In genomic region chr12:27530157-27530922, GRCh38 we compare ENCODE assay signal across 15 cellular contexts. TPM values are rescaled to one million over a fixed set of nuclear protein-coding genes. Genes with fewer than 3 reads are reported as not detected.
DNase-seq lines count a peak whose midpoint lies in the region; ATAC-seq, FAIRE-seq and TF ChIP-seq lines count a peak whose summit lies in the region.
"Had no signal": no experiment of that assay in that cellular context is flagged by ENCODE, and none has a peak within 500 bp of the region (broad histone marks: within the 10 kb centered on the region; RNA-seq: fewer than 3 reads in every experiment).

No MANE protein-coding gene starts in this region.

- intact Hi-C loops in activated CD8-positive, alpha-beta T cell treated with anti-CD3 and anti-CD28 coated beads for 36 hours (cut with micrococcal nuclease): loop anchor here (5.0 kb wide), 1 partner anchor 68 kb away; no protein-coding TSS in a partner anchor

- H3K4me3 Mint-ChIP-seq in astrocyte (ENCODE audit: unreplicated experiment): no peak overlapping the region
- H3K4me3 Mint-ChIP-seq in neural progenitor cell: no peak overlapping the region
- no peak overlapping the region for H3K4me3 Mint-ChIP-seq in activated CD8-positive, alpha-beta T cell treated with anti-CD3 and anti-CD28 coated beads for 36 hours
- H3K4me3 Mint-ChIP-seq: activated CD4-positive, alpha-beta T cell treated with anti-CD3 and anti-CD28 coated beads, Interleukin-2, amount 10 ng/mL, durations not matched to agents 24 days and 14 days; CD8-positive, alpha-beta T cell; T-helper 2 cell treated with Interferon-gamma antibody and Interleukin-4, amounts not matched to agents 5 μg/mL and 100 μg/mL, for 36 hours had no signal

- H3K27me3 ChIP-seq in astrocyte (ENCODE audit: insufficient read depth, low read length) (no peaks in the 10 kb centered on the region), neural progenitor cell (no peaks in the 10 kb centered on the region), H7 (ENCODE audit: control insufficient read depth, insufficient read depth, low read length) (no peaks in the 10 kb centered on the region; the same call in 1 of the 2 replicates)
- H3K27me3 ChIP-seq: testis had no signal

- H3K4me2 ChIP-seq in astrocyte (ENCODE audit: low read length) (peak overlapping the region; percentile 31), neural progenitor cell (no peak overlapping the region)

- FAIRE-seq in HTR-8/SVneo (lab: Jason Lieb, UNC) (peak; percentile 51), astrocyte (lab: Jason Lieb, UNC) (no peak)
- FAIRE-seq: G401.6 had no signal

- no peak overlapping the region for H3K9ac ChIP-seq in astrocyte (ENCODE audit: low read length)
- no peak overlapping the region for H3K9ac ChIP-seq in neural progenitor cell

- H4K20me1 ChIP-seq in astrocyte (ENCODE audit: insufficient read depth, low read length) (peaks cover 79% of the 10 kb centered on the region), neural progenitor cell (ENCODE audit: low read depth) (peaks cover 5% of the 10 kb centered on the region)

- in situ Hi-C loops in Caki2 (cut with HindIII; ENCODE audit: low pct_unique_long_range_greater_than_20kb, low sequenced_read_pairs): no loop called here

- no peaks in the 10 kb centered on the region for H3K9me3 Mint-ChIP-seq in astrocyte (ENCODE audit: unreplicated experiment)
- H3K9me3 Mint-ChIP-seq in neural progenitor cell: peaks cover 8% of the 10 kb centered on the region
- H3K9me3 Mint-ChIP-seq in activated CD8-positive, alpha-beta T cell treated with anti-CD3 and anti-CD28 coated beads for 36 hours: no peaks in the 10 kb centered on the region
- H3K9me3 Mint-ChIP-seq: activated CD4-positive, alpha-beta T cell treated with anti-CD3 and anti-CD28 coated beads, Interleukin-2, amount 10 ng/mL, durations not matched to agents 24 days and 14 days; CD8-positive, alpha-beta T cell; T-helper 2 cell treated with Interferon-gamma antibody and Interleukin-4, amounts not matched to agents 5 μg/mL and 100 μg/mL, for 36 hours had no signal

- H3K27ac ChIP-seq in astrocyte (ENCODE audit: low read depth, low read length) (no peak overlapping the region), neural progenitor cell (no peak overlapping the region)
- H3K27ac ChIP-seq: testis had no signal

- peaks cover 100% of the 10 kb centered on the region for H3K79me2 ChIP-seq in astrocyte (ENCODE audit: insufficient read depth, low read length)
- H3K79me2 ChIP-seq in neural progenitor cell (ENCODE audit: low read depth): peaks cover 85% of the 10 kb centered on the region

- H2AFZ ChIP-seq in astrocyte (ENCODE audit: low read depth, low read length): no peak overlapping the region
- no peak overlapping the region for H2AFZ ChIP-seq in neural progenitor cell (replicated peaks)

- H3K27me3 Mint-ChIP-seq in astrocyte (ENCODE audit: low read depth, unreplicated experiment) (no peaks in the 10 kb centered on the region), neural progenitor cell (ENCODE audit: insufficient read depth, low read depth) (no peaks in the 10 kb centered on the region)
- peaks cover 8% of the 10 kb centered on the region for H3K27me3 Mint-ChIP-seq in activated CD8-positive, alpha-beta T cell treated with anti-CD3 and anti-CD28 coated beads for 36 hours

- peaks cover 2% of the 10 kb centered on the region for H3K36me3 Mint-ChIP-seq in astrocyte (ENCODE audit: low read depth, unreplicated experiment)
- peaks cover 8% of the 10 kb centered on the region for H3K36me3 Mint-ChIP-seq in neural progenitor cell
- no peaks in the 10 kb centered on the region for H3K36me3 Mint-ChIP-seq in activated CD8-positive, alpha-beta T cell treated with anti-CD3 and anti-CD28 coated beads for 36 hours (ENCODE audit: low read depth)
- H3K36me3 Mint-ChIP-seq: CD8-positive, alpha-beta T cell had no signal

- H3K4me1 Mint-ChIP-seq in astrocyte (ENCODE audit: low read depth, unreplicated experiment): peaks cover 32% of the 10 kb centered on the region
- H3K4me1 Mint-ChIP-seq in neural progenitor cell: peaks cover 21% of the 10 kb centered on the region
- peaks cover 25% of the 10 kb centered on the region for H3K4me1 Mint-ChIP-seq in activated CD8-positive, alpha-beta T cell treated with anti-CD3 and anti-CD28 coated beads for 36 hours (ENCODE audit: low read depth)

- no peak for ATAC-seq in activated CD8-positive, alpha-beta T cell treated with anti-CD3 and anti-CD28 coated beads for 36 hours
- no peak for ATAC-seq in GM18511 (IDR thresholded peaks at IDR 0.05; ENCODE audit: unreplicated experiment)
- ATAC-seq: CD8-positive, alpha-beta T cell had no signal

- CTCF ChIA-PET in activated CD8-positive, alpha-beta T cell treated with anti-CD3 and anti-CD28 coated beads for 36 hours (lab: Charles Lee): interaction anchor here (1.0 to 1.8 kb wide), 4 partner anchors 11 to 106 kb away, joined by 3 to 8 read pairs (median 4); no protein-coding TSS in a partner anchor

- H3F3A ChIP-seq in neural progenitor cell (ENCODE audit: low read depth): peaks cover 6% of the 10 kb centered on the region

- DNase-seq in Caki2 (ENCODE audit: low read depth): peak; percentile 91
- no peak for DNase-seq in HTR-8/SVneo (ENCODE audit: insufficient read length, low spot score)
- DNase-seq in astrocyte (ENCODE audit: low read depth): no peak
- DNase-seq in neural progenitor cell (ENCODE audit: low spot score): peak; percentile 25
- DNase-seq in activated CD8-positive, alpha-beta T cell treated with anti-CD3 and anti-CD28 coated beads for 36 hours: no peak
- DNase-seq in NCI-H345 (lab: John Stamatoyannopoulos, UW): no peak
- no peak for DNase-seq in H7
- DNase-seq: activated CD4-positive, alpha-beta T cell treated with anti-CD3 and anti-CD28 coated beads, Interleukin-2, amount 10 ng/mL, durations not matched to agents 24 days and 14 days; CD8-positive, alpha-beta T cell; NCI-H187; NCI-H748 treated with DMSO at 0.1 percent for 48 hours; testis had no signal

- H3K27ac Mint-ChIP-seq in astrocyte (ENCODE audit: unreplicated experiment) (no peak overlapping the region), neural progenitor cell (no peak overlapping the region)
- no peak overlapping the region for H3K27ac Mint-ChIP-seq in activated CD8-positive, alpha-beta T cell treated with anti-CD3 and anti-CD28 coated beads for 36 hours
- H3K27ac Mint-ChIP-seq: activated CD4-positive, alpha-beta T cell treated with anti-CD3 and anti-CD28 coated beads, Interleukin-2, amount 10 ng/mL, durations not matched to agents 24 days and 14 days; CD8-positive, alpha-beta T cell; T-helper 2 cell treated with Interferon-gamma antibody and Interleukin-4, amounts not matched to agents 5 μg/mL and 100 μg/mL, for 36 hours had no signal

- H3K4me3 ChIP-seq in astrocyte (ENCODE audit: insufficient read depth, low read depth, low read length): no peak overlapping the region
- H3K4me3 ChIP-seq in neural progenitor cell: no peak overlapping the region
- H3K4me3 ChIP-seq in H7 (ENCODE audit: insufficient read depth, low read depth, low read length): no peak overlapping the region
- H3K4me3 ChIP-seq: testis had no signal

- H3K4me1 ChIP-seq in astrocyte (ENCODE audit: insufficient read depth, low read length): peaks cover 29% of the 10 kb centered on the region
- peaks cover 6% of the 10 kb centered on the region for H3K4me1 ChIP-seq in neural progenitor cell

- POLR2A ChIA-PET in activated CD8-positive, alpha-beta T cell treated with anti-CD3 and anti-CD28 coated beads for 36 hours (lab: Charles Lee): interaction anchor here (0.6 kb wide), 1 partner anchor 35 kb away, joined by 3 read pairs; no protein-coding TSS in a partner anchor

- TF ChIP-seq CTCF in astrocyte (IDR thresholded peaks at IDR 0.05; ENCODE audit: insufficient read depth, low read depth, low read length) (no peak), neural progenitor cell (IDR thresholded peaks at IDR 0.05) (no peak)
- no peak for TF ChIP-seq CTCF in activated CD8-positive, alpha-beta T cell treated with anti-CD3 and anti-CD28 coated beads for 36 hours (IDR thresholded peaks at IDR 0.05)

- H3K9me3 ChIP-seq in astrocyte (ENCODE audit: insufficient read depth, low read depth, low read length): no peaks in the 10 kb centered on the region
- no peaks in the 10 kb centered on the region for H3K9me3 ChIP-seq in neural progenitor cell (ENCODE audit: low read depth)
- H3K9me3 ChIP-seq: testis had no signal

- H3K36me3 ChIP-seq in astrocyte (ENCODE audit: insufficient read depth, low read length) (no peaks in the 10 kb centered on the region), neural progenitor cell (no peaks in the 10 kb centered on the region), H7 (replicated peaks; ENCODE audit: control insufficient read depth, insufficient read depth, low read length) (no peaks in the 10 kb centered on the region)

RNA-seq across cellular contexts. Expression of gene PPFIBP1, which starts 6.3 kb away (rescaled TPM):
- total RNA-seq in Caki2 (2014; rRNA removed; shearing (Covaris generic); ENCODE audit: low replicate concordance): 50.7 and 55.8 TPM in 2 replicates
- total RNA-seq in astrocyte (140 and 147 TPM in 2 replicates), neural progenitor cell (ENCODE audit: low replicate concordance) (36.5 and 61.7 TPM in 2 replicates)
- total RNA-seq in activated CD8-positive, alpha-beta T cell treated with anti-CD3 and anti-CD28 coated beads for 36 hours: 1 to 10 TPM; 6.6 to 8.8 TPM
- total RNA-seq in H7 (2014; rRNA removed; shearing (Covaris generic)): 17.0 and 18.7 TPM in 2 replicates

Comparison
In these comparisons a context has a peak if more than half of its experiments do, and no peak if none do; other contexts are left out.
1. DNase-seq: peak in Caki2 (single experiment) and neural progenitor cell (single experiment); none in HTR-8/SVneo (single experiment), astrocyte (single experiment), activated CD8-positive, alpha-beta T cell treated with anti-CD3 and anti-CD28 coated beads for 36 hours (single experiment), NCI-H345 (single experiment) and H7 (single experiment).